ENCODE assay signal across 3 cellular contexts in the genomic region with DNA sequence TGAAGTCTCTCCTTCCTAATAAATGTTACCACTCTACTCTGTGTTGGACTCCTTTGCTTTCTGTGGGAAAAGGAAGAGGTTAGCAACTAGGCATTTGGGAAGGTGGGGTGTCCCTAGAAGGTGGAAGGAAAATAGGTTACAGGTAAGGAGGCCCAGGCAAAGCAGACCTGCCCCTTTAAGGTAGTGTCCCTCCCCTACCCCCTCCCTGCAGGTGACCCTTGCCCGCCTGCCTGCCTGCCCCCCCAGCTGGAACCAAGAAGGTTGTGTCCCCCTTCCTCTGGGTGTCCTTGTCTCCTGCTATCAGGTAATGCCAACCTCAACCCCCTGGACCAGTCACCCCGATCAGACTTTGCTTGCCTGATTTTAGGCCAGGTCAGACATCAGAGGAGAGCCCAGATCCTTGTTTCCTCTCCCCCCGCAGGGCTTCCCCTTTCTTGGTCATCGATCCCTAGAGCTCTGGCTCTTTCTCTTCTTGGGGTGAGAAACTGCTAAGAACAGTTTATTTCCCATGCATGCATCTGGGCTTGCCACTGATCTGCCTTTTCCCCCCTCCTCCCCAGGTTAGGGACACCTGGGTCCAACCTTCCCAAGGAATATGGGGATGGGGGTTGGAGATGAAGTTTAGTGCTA.
TF ChIP-seq lines count a peak whose summit lies in the region.

A gene with protein sequence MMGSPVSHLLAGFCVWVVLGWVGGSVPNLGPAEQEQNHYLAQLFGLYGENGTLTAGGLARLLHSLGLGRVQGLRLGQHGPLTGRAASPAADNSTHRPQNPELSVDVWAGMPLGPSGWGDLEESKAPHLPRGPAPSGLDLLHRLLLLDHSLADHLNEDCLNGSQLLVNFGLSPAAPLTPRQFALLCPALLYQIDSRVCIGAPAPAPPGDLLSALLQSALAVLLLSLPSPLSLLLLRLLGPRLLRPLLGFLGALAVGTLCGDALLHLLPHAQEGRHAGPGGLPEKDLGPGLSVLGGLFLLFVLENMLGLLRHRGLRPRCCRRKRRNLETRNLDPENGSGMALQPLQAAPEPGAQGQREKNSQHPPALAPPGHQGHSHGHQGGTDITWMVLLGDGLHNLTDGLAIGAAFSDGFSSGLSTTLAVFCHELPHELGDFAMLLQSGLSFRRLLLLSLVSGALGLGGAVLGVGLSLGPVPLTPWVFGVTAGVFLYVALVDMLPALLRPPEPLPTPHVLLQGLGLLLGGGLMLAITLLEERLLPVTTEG (plus strand): TSS at position 233 of the 630 bp plus-strand sequence. CDS start 1,224 bp downstream, outside the sequence.

TF ChIP-seq in GM23338, 12 proteins besides CTCF, POLR2A, EP300 and RAD21 (continues in another document):
- TF ChIP-seq NANOG (IDR thresholded peaks at IDR 0.05; ENCODE audit: borderline replicate concordance) (no peak), POLR2AphosphoS5 (IDR thresholded peaks at IDR 0.05; ENCODE audit: low read depth) (no peak), CREB1 (CRISPR knock-in tag; IDR thresholded peaks at IDR 0.05; ENCODE audit: low read depth) (no peak), ZNF331 (CRISPR knock-in tag; IDR thresholded peaks at IDR 0.05; ENCODE audit: low read depth) (no peak), JUNB (IDR thresholded peaks at IDR 0.05; ENCODE audit: unreplicated experiment) (no peak), ZNF114 (CRISPR knock-in tag; IDR thresholded peaks at IDR 0.05) (no peak), EZH2phosphoT487 (IDR thresholded peaks at IDR 0.05; ENCODE audit: unreplicated experiment) (no peak)
- TF ChIP-seq, protein P1, sequence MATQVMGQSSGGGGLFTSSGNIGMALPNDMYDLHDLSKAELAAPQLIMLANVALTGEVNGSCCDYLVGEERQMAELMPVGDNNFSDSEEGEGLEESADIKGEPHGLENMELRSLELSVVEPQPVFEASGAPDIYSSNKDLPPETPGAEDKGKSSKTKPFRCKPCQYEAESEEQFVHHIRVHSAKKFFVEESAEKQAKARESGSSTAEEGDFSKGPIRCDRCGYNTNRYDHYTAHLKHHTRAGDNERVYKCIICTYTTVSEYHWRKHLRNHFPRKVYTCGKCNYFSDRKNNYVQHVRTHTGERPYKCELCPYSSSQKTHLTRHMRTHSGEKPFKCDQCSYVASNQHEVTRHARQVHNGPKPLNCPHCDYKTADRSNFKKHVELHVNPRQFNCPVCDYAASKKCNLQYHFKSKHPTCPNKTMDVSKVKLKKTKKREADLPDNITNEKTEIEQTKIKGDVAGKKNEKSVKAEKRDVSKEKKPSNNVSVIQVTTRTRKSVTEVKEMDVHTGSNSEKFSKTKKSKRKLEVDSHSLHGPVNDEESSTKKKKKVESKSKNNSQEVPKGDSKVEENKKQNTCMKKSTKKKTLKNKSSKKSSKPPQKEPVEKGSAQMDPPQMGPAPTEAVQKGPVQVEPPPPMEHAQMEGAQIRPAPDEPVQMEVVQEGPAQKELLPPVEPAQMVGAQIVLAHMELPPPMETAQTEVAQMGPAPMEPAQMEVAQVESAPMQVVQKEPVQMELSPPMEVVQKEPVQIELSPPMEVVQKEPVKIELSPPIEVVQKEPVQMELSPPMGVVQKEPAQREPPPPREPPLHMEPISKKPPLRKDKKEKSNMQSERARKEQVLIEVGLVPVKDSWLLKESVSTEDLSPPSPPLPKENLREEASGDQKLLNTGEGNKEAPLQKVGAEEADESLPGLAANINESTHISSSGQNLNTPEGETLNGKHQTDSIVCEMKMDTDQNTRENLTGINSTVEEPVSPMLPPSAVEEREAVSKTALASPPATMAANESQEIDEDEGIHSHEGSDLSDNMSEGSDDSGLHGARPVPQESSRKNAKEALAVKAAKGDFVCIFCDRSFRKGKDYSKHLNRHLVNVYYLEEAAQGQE (IDR thresholded peaks at IDR 0.05; ENCODE audit: unreplicated experiment), result no peak
- TF ChIP-seq, protein P2, sequence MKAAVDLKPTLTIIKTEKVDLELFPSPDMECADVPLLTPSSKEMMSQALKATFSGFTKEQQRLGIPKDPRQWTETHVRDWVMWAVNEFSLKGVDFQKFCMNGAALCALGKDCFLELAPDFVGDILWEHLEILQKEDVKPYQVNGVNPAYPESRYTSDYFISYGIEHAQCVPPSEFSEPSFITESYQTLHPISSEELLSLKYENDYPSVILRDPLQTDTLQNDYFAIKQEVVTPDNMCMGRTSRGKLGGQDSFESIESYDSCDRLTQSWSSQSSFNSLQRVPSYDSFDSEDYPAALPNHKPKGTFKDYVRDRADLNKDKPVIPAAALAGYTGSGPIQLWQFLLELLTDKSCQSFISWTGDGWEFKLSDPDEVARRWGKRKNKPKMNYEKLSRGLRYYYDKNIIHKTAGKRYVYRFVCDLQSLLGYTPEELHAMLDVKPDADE (IDR thresholded peaks at IDR 0.05), result no peak

TF ChIP-seq in HepG2, 621 proteins besides CTCF, POLR2A, EP300 and RAD21 (continues in another document):
- TF ChIP-seq PAF1 (CRISPR knock-in tag; IDR thresholded peaks at IDR 0.05) (no peak), FOXJ3 (CRISPR knock-in tag; IDR thresholded peaks at IDR 0.05; ENCODE audit: borderline replicate concordance) (no peak), SPEN (CRISPR knock-in tag; IDR thresholded peaks at IDR 0.05; ENCODE audit: low read depth) (no peak), KAT7 (CRISPR knock-in tag; IDR thresholded peaks at IDR 0.05; ENCODE audit: borderline replicate concordance) (0 out of 2 replicates have a peak, but pooled peaks have one; percentile 13), SMAD9 (CRISPR knock-in tag; IDR thresholded peaks at IDR 0.05) (no peak), KAT8 (CRISPR knock-in tag; IDR thresholded peaks at IDR 0.05) (no peak), KDM6A (CRISPR knock-in tag; IDR thresholded peaks at IDR 0.05; ENCODE audit: low read depth) (no peak), NFIC (IDR thresholded peaks at IDR 0.05; ENCODE audit: low read length) (no peak), ZNF547 (CRISPR knock-in tag; IDR thresholded peaks at IDR 0.05) (0 out of 2 replicates have a peak, but pooled peaks have one; percentile 41), RXRA (CRISPR knock-in tag; IDR thresholded peaks at IDR 0.05) (no peak), PCBP2 (optimal IDR thresholded peaks at IDR 0.05; ENCODE audit: low read depth, low read length, poor library complexity, severe bottlenecking) (peak; percentile 20), ZNF567 (CRISPR knock-in tag; IDR thresholded peaks at IDR 0.05; ENCODE audit: borderline replicate concordance) (0 out of 2 replicates have a peak, but pooled peaks have one; percentile 36), NR1H2 (CRISPR knock-in tag; IDR thresholded peaks at IDR 0.05; ENCODE audit: borderline replicate concordance, low read depth) (no peak)
- TF ChIP-seq, protein P3, sequence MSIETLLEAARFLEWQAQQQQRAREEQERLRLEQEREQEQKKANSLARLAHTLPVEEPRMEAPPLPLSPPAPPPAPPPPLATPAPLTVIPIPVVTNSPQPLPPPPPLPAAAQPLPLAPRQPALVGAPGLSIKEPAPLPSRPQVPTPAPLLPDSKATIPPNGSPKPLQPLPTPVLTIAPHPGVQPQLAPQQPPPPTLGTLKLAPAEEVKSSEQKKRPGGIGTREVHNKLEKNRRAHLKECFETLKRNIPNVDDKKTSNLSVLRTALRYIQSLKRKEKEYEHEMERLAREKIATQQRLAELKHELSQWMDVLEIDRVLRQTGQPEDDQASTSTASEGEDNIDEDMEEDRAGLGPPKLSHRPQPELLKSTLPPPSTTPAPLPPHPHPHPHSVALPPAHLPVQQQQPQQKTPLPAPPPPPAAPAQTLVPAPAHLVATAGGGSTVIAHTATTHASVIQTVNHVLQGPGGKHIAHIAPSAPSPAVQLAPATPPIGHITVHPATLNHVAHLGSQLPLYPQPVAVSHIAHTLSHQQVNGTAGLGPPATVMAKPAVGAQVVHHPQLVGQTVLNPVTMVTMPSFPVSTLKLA (IDR thresholded peaks at IDR 0.05), result no peak
- TF ChIP-seq, protein P4, sequence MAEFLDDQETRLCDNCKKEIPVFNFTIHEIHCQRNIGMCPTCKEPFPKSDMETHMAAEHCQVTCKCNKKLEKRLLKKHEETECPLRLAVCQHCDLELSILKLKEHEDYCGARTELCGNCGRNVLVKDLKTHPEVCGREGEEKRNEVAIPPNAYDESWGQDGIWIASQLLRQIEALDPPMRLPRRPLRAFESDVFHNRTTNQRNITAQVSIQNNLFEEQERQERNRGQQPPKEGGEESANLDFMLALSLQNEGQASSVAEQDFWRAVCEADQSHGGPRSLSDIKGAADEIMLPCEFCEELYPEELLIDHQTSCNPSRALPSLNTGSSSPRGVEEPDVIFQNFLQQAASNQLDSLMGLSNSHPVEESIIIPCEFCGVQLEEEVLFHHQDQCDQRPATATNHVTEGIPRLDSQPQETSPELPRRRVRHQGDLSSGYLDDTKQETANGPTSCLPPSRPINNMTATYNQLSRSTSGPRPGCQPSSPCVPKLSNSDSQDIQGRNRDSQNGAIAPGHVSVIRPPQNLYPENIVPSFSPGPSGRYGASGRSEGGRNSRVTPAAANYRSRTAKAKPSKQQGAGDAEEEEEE (CRISPR knock-in tag; IDR thresholded peaks at IDR 0.05; ENCODE audit: borderline replicate concordance), result no peak
- TF ChIP-seq, protein P5, sequence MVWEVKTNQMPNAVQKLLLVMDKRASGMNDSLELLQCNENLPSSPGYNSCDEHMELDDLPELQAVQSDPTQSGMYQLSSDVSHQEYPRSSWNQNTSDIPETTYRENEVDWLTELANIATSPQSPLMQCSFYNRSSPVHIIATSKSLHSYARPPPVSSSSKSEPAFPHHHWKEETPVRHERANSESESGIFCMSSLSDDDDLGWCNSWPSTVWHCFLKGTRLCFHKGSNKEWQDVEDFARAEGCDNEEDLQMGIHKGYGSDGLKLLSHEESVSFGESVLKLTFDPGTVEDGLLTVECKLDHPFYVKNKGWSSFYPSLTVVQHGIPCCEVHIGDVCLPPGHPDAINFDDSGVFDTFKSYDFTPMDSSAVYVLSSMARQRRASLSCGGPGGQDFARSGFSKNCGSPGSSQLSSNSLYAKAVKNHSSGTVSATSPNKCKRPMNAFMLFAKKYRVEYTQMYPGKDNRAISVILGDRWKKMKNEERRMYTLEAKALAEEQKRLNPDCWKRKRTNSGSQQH (CRISPR knock-in tag; IDR thresholded peaks at IDR 0.05; ENCODE audit: low read depth), result no peak

TF ChIP-seq in WTC11, 78 proteins besides CTCF, POLR2A, EP300 and RAD21 (continues in another document):
- TF ChIP-seq IRF2 (CRISPR knock-in tag; IDR thresholded peaks at IDR 0.05; ENCODE audit: borderline replicate concordance, low read depth) (no peak), TP53 (CRISPR knock-in tag; IDR thresholded peaks at IDR 0.05) (no peak), SOX15 (CRISPR knock-in tag; IDR thresholded peaks at IDR 0.05) (no peak), ZNF396 (CRISPR knock-in tag; IDR thresholded peaks at IDR 0.05; ENCODE audit: borderline replicate concordance) (no peak), ZNF423 (CRISPR knock-in tag; IDR thresholded peaks at IDR 0.05) (no peak), ZNF138 (CRISPR knock-in tag; conservative IDR thresholded peaks at IDR 0.05) (no peak), MYBL2 (CRISPR knock-in tag; IDR thresholded peaks at IDR 0.05) (no peak), ESRRA (CRISPR knock-in tag; IDR thresholded peaks at IDR 0.05; ENCODE audit: borderline replicate concordance) (no peak), NFYB (CRISPR knock-in tag; conservative IDR thresholded peaks at IDR 0.05; ENCODE audit: low read depth) (no peak)
- TF ChIP-seq, protein P6, sequence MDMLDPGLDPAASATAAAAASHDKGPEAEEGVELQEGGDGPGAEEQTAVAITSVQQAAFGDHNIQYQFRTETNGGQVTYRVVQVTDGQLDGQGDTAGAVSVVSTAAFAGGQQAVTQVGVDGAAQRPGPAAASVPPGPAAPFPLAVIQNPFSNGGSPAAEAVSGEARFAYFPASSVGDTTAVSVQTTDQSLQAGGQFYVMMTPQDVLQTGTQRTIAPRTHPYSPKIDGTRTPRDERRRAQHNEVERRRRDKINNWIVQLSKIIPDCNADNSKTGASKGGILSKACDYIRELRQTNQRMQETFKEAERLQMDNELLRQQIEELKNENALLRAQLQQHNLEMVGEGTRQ (CRISPR knock-in tag; IDR thresholded peaks at IDR 0.05), result no peak
- TF ChIP-seq, protein P7, sequence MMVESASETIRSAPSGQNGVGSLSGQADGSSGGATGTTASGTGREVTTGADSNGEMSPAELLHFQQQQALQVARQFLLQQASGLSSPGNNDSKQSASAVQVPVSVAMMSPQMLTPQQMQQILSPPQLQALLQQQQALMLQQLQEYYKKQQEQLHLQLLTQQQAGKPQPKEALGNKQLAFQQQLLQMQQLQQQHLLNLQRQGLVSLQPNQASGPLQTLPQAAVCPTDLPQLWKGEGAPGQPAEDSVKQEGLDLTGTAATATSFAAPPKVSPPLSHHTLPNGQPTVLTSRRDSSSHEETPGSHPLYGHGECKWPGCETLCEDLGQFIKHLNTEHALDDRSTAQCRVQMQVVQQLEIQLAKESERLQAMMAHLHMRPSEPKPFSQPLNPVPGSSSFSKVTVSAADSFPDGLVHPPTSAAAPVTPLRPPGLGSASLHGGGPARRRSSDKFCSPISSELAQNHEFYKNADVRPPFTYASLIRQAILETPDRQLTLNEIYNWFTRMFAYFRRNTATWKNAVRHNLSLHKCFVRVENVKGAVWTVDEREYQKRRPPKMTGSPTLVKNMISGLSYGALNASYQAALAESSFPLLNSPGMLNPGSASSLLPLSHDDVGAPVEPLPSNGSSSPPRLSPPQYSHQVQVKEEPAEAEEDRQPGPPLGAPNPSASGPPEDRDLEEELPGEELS (CRISPR knock-in tag; IDR thresholded peaks at IDR 0.05), result no peak
- TF ChIP-seq, protein P8, sequence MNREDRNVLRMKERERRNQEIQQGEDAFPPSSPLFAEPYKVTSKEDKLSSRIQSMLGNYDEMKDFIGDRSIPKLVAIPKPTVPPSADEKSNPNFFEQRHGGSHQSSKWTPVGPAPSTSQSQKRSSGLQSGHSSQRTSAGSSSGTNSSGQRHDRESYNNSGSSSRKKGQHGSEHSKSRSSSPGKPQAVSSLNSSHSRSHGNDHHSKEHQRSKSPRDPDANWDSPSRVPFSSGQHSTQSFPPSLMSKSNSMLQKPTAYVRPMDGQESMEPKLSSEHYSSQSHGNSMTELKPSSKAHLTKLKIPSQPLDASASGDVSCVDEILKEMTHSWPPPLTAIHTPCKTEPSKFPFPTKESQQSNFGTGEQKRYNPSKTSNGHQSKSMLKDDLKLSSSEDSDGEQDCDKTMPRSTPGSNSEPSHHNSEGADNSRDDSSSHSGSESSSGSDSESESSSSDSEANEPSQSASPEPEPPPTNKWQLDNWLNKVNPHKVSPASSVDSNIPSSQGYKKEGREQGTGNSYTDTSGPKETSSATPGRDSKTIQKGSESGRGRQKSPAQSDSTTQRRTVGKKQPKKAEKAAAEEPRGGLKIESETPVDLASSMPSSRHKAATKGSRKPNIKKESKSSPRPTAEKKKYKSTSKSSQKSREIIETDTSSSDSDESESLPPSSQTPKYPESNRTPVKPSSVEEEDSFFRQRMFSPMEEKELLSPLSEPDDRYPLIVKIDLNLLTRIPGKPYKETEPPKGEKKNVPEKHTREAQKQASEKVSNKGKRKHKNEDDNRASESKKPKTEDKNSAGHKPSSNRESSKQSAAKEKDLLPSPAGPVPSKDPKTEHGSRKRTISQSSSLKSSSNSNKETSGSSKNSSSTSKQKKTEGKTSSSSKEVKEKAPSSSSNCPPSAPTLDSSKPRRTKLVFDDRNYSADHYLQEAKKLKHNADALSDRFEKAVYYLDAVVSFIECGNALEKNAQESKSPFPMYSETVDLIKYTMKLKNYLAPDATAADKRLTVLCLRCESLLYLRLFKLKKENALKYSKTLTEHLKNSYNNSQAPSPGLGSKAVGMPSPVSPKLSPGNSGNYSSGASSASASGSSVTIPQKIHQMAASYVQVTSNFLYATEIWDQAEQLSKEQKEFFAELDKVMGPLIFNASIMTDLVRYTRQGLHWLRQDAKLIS (CRISPR knock-in tag; IDR thresholded peaks at IDR 0.05; ENCODE audit: borderline replicate concordance), result no peak
- TF ChIP-seq, protein P9, sequence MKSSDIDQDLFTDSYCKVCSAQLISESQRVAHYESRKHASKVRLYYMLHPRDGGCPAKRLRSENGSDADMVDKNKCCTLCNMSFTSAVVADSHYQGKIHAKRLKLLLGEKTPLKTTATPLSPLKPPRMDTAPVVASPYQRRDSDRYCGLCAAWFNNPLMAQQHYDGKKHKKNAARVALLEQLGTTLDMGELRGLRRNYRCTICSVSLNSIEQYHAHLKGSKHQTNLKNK (CRISPR knock-in tag; IDR thresholded peaks at IDR 0.05), result no peak
